In the genomic region with DNA sequence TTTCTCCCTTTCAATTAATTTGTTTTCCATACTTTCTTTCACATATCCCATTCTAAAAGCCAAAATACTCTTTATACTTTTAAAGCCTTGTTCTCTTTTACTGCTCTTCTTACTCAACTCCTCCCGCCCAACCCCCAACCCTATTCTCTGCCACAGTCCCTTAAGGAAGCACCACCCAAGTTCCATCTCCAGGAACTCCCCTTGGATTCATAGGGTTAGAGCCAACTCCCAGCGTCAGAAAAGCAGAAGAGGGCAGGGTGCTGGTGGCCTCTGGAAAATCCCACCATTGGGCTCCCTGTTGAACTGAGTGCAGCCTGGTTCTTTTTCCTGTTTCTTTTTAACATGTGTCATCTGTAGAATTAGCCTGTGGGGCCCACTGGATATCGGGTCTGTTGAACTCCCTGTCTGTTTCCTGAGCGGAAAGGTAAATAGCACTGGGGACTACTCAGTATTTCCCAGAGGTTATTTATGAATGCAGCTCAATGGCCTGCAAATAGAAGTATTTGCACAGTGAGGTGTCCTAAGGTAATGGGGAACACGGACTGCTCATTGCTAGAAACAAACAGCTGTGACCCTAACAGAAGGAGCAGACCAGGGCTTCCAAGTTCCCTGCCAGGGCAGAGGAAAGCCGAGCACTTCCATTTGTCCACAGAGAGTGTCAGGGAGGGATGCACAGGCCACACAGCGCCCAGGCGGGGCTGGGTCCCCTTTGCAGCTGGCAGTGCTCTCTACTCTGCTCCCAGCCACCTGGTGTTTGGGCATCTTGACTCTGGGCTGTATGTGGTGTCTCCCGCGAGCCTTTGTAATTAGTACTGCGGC, we compare ENCODE assay signal across 17 cellular contexts.
A peak's percentile ranks its signal among the peaks of the same experiment; 100 is the strongest.
DNase-seq lines count a peak whose midpoint lies in the region; ATAC-seq lines count a peak whose summit lies in the region.
"Had no signal": no experiment of that assay in that cellular context is flagged by ENCODE, and none has a peak within 500 bp of the region (broad histone marks: within the 10 kb centered on the region; RNA-seq: fewer than 3 reads in every experiment).

No MANE protein-coding gene starts in this region.

- no peak overlapping the region for H2BK15ac ChIP-seq in neuronal stem cell (ENCODE audit: low read length)

- peak; percentile 47 for DNase-seq in DMS 273 (lab: John Stamatoyannopoulos, UW; ENCODE audit: unreplicated experiment)
- DNase-seq in DMS 273 treated with DMSO at 0.1 percent for 48 hours (lab: John Stamatoyannopoulos, UW): no peak
- DNase-seq in NCI-H2196 treated with DMSO at 0.1 percent for 48 hours (lab: John Stamatoyannopoulos, UW; ENCODE audit: unreplicated experiment): peak; percentile 3
- DNase-seq in dermis blood vessel endothelial cell: peak; percentile 40
- DNase-seq in neuronal stem cell (ENCODE audit: low spot score): no peak
- DNase-seq in hippocampal formation (lab: John Stamatoyannopoulos, UW): no peak
- DNase-seq in stimulated activated CD4-positive, alpha-beta T cell treated with anti-CD3 and anti-CD28 coated beads, Interleukin-15, amount 100 ng/mL, for 24 hours: no peak
- DNase-seq: activated CD4-positive, alpha-beta T cell treated with anti-CD3 and anti-CD28 coated beads for 4 hours; activated T-cell treated with anti-CD3 and anti-CD28 coated beads, Interleukin-2, amount 50 U/mL, for 24 hours; amygdala; CD8-positive, alpha-beta T cell; mesenchymal stem cell; thyroid gland had no signal

- H3K4ac ChIP-seq in neuronal stem cell (ENCODE audit: low read length): no peak overlapping the region

- no peak overlapping the region for H2BK5ac ChIP-seq in neuronal stem cell (ENCODE audit: low read length)

- H3K27ac ChIP-seq in neuronal stem cell (replicated peaks; ENCODE audit: low read length): no peak overlapping the region
- H3K27ac ChIP-seq: 22Rv1, coronary artery, parathyroid adenoma, thyroid gland had no signal

- peak overlapping the region; percentile 52 for H4K8ac ChIP-seq in neuronal stem cell (ENCODE audit: low read depth, low read length)

- H3K14ac ChIP-seq in neuronal stem cell (ENCODE audit: low read length): no peak overlapping the region

- WGBS in neuronal stem cell (ENCODE audit: extremely low coverage in 2 of 2, insufficient read length in 2 of 2, insufficient replicate concordance in 1 of 2), 2 donors: 100% methylated on average over 1 of the region's 11 CpGs; no CpG with 5 or more reads in 1 of the 2 donors

- no peak for ATAC-seq in GM19463 (IDR thresholded peaks at IDR 0.05; ENCODE audit: unreplicated experiment)
- ATAC-seq: CD8-positive, alpha-beta T cell had no signal

- H3K36me3 ChIP-seq in neuronal stem cell (replicated peaks in 1 of 2; ENCODE audit: control insufficient read depth in 2 of 2, insufficient read depth in 2 of 2, low read length in 2 of 2): no peaks in the 10 kb centered on the region
- H3K36me3 ChIP-seq: thyroid gland had no signal

- H3K4me3 ChIP-seq in neuronal stem cell (ENCODE audit: low read length in 2 of 2): no peak overlapping the region
- H3K4me3 ChIP-seq: coronary artery, thyroid gland had no signal

- H3K9me3 ChIP-seq in neuronal stem cell (replicated peaks in 1 of 2; ENCODE audit: control insufficient read depth in 2 of 2, insufficient read depth in 1 of 2, low read depth in 1 of 2, low read length in 2 of 2): no peaks in the 10 kb centered on the region
- H3K9me3 ChIP-seq: thyroid gland had no signal

- no peak overlapping the region for H3K4me2 ChIP-seq in neuronal stem cell (ENCODE audit: insufficient read depth, low read length, poor library complexity, severe bottlenecking)

- H2BK12ac ChIP-seq in neuronal stem cell (ENCODE audit: low read length): peak overlapping the region; percentile 31

- H3K9ac ChIP-seq in neuronal stem cell (ENCODE audit: low read depth, low read length, poor library complexity): no peak overlapping the region
- H3K9ac ChIP-seq: parathyroid adenoma had no signal

- no peak overlapping the region for H2AK5ac ChIP-seq in neuronal stem cell (ENCODE audit: low read depth, low read length)

- H3K27me3 ChIP-seq in neuronal stem cell (ENCODE audit: control insufficient read depth in 3 of 3, insufficient read depth in 3 of 3, low read depth in 1 of 3, low read length in 3 of 3): peaks cover 0 to 21% (median 0%) of the 10 kb centered on the region in 3 experiments
- H3K27me3 ChIP-seq: thyroid gland had no signal

- no peaks in the 10 kb centered on the region for H3K79me1 ChIP-seq in neuronal stem cell (ENCODE audit: low read depth, low read length)

- H3K23ac ChIP-seq in neuronal stem cell (ENCODE audit: low read depth, low read length, poor library complexity): no peak overlapping the region

- H2AFZ ChIP-seq in neuronal stem cell (ENCODE audit: low read length): no peak overlapping the region
- H2AFZ ChIP-seq: parathyroid adenoma had no signal

- no peak overlapping the region for H4K91ac ChIP-seq in neuronal stem cell (ENCODE audit: low read depth, low read length, poor library complexity)

- H2BK120ac ChIP-seq in neuronal stem cell (ENCODE audit: low read depth, low read length): no peak overlapping the region

- peaks cover 0 to 8% of the 10 kb centered on the region in 2 donors for H3K4me1 ChIP-seq in neuronal stem cell (ENCODE audit: control insufficient read depth in 2 of 2, insufficient read depth in 1 of 2, low read depth in 1 of 2, low read length in 2 of 2)
- H3K4me1 ChIP-seq: parathyroid adenoma, thyroid gland had no signal

- H3K18ac ChIP-seq in neuronal stem cell (ENCODE audit: low read length): peak overlapping the region; percentile 40

Comparison
In these comparisons a context has a peak if more than half of its experiments do, and no peak if none do; other contexts are left out.
1. DNase-seq: peak in DMS 273 (single experiment), NCI-H2196 treated with DMSO at 0.1 percent for 48 hours (single experiment) and dermis blood vessel endothelial cell (single experiment); none in DMS 273 treated with DMSO at 0.1 percent for 48 hours (single experiment), neuronal stem cell (single experiment), hippocampal formation (0 of 2) and stimulated activated CD4-positive, alpha-beta T cell treated with anti-CD3 and anti-CD28 coated beads, Interleukin-15, amount 100 ng/mL, for 24 hours (single experiment).